Comparison of ENCODE assay signal across 17 cellular contexts in the genomic region with DNA sequence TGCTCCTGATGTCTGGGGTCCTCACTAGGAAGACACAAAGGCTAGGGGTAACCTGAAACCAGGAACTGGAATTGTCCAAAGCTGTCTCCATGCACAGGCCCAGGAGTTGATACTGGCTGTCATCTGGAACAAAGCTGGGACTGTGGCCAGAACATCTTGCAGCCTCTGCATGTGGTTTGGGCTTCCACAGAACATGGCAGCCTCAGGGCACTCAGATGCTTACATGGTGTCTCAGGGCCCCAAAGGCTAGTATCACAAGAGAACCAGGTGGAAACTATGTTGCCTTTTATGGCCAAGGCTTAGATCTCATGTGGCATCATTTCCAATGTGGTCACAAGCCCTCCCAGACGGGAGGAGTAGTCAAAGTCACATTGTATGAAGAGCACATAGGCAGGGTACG.
DNase-seq lines count a peak whose midpoint lies in the region; TF ChIP-seq lines count a peak whose summit lies in the region.
"Had no signal": no experiment of that assay in that cellular context is flagged by ENCODE, and none has a peak within 500 bp of the region (broad histone marks: within the 10 kb centered on the region; RNA-seq: fewer than 3 reads in every experiment).

No MANE protein-coding gene starts in this region.

- peak; percentile 46 for DNase-seq in COR-L47 (lab: John Stamatoyannopoulos, UW)
- peak; percentile 52 for DNase-seq in Daoy (ENCODE audit: low read depth)
- peak; percentile 18 for DNase-seq in NCI-H2107 (lab: John Stamatoyannopoulos, UW)
- DNase-seq in foreskin melanocyte = peak; percentile 49
- DNase-seq in dorsolateral prefrontal cortex = no peak
- DNase-seq in ureter (ENCODE audit: low spot score) = no peak
- DNase-seq in 8988T = no peak
- DNase-seq: activated T-cell treated with anti-CD3 and anti-CD28 coated beads, Interleukin-2, amount 50 U/mL, for 24 hours; adrenal gland; CD4-positive, alpha-beta memory T cell; DND-41; effector memory CD8-positive, alpha-beta T cell; gastrocnemius medialis; kidney glomerular epithelial cell; NCI-H1436; stimulated activated CD4-positive, alpha-beta T cell treated with anti-CD3 and anti-CD28 coated beads, Interleukin-1b, Interleukin-23, amount 100 ng/mL, for 48 hours had no signal

- intact Hi-C loops in dorsolateral prefrontal cortex (cut with DNase I) = no loop called here

- no peaks in the 10 kb centered on the region for H3K27me3 ChIP-seq in dorsolateral prefrontal cortex
- H3K27me3 ChIP-seq: adrenal gland, gastrocnemius medialis had no signal

- no peak overlapping the region for H3K4me3 ChIP-seq in dorsolateral prefrontal cortex
- H3K4me3 ChIP-seq: adrenal gland, gastrocnemius medialis, prostate gland had no signal

- no peak for TF ChIP-seq CTCF in dorsolateral prefrontal cortex (IDR thresholded peaks at IDR 0.05 in 54 of 56, conservative IDR thresholded peaks at IDR 0.05 in 2 of 56; ENCODE audit: low read depth in 1 of 56, partially characterized antibody in 56 of 56)

- no peak overlapping the region for H3K27ac ChIP-seq in dorsolateral prefrontal cortex
- H3K27ac ChIP-seq: adrenal gland, gastrocnemius medialis, prostate gland had no signal

Comparison
In these comparisons a context has a peak if more than half of its experiments do, and no peak if none do; other contexts are left out.
1. DNase-seq: peak in COR-L47 (single experiment), Daoy (single experiment), NCI-H2107 (single experiment) and foreskin melanocyte (single experiment); none in dorsolateral prefrontal cortex (0 of 10), ureter (single experiment) and 8988T (single experiment).